Comparison of ENCODE assay signal across 30 cellular contexts in the genomic region with DNA sequence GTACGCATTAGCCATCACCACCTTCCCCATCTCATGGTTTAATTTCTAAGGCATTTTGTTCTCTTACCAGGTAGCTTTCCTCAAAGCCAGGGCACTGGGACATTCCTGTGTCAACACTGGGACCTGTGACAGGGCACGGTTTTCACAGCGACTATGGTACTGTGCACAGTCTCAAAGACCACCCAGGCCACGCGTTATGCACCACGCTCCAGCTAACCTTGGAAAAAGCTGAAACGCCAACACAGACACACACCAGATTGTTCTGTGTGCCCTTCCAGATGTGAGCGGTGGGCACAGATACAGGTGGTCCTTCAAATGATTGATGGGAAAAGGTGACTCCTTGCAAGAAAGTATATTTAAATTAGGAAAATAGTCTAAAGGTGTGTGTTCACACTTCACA.
"Had no signal": no experiment of that assay in that cellular context is flagged by ENCODE, and none has a peak within 500 bp of the region (broad histone marks: within the 10 kb centered on the region; RNA-seq: fewer than 3 reads in every experiment).

No MANE protein-coding gene starts in this region.

- H3K4me3 ChIP-seq: ascending aorta, gastrocnemius medialis, left ventricle myocardium inferior, lung, mucosa of descending colon, pancreas, prostate gland, skin epidermis, thyroid gland, upper lobe of left lung had no signal

- H3K9me3 ChIP-seq: ascending aorta, gastrocnemius medialis, left ventricle myocardium inferior, mucosa of descending colon, neutrophil, pancreas, prostate gland, thyroid gland, upper lobe of left lung had no signal

- ATAC-seq: gastrocnemius medialis; mucosa of descending colon; pancreas; sciatic nerve; stimulated activated memory B cell treated with anti-CD40 and anti-IgM and Interleukin-4, amounts not matched to agents 10 μg/mL and 1 μg/mL and 100 μg/mL, for 72 hours; stimulated activated naive CD8-positive, alpha-beta T cell treated with anti-CD3 and anti-CD28 coated beads, Interleukin-15, amount 100 ng/mL, for 72 hours had no signal

- DNase-seq: activated CD4-positive, alpha-beta T cell treated with anti-CD3 and anti-CD28 coated beads for 48 hours; activated CD4-positive, alpha-beta T cell treated with anti-CD3 and anti-CD28 coated beads, Interleukin-2, amount 50 U/mL, for 48 hours; activated gamma-delta T cell; activated naive CD4-positive, alpha-beta T cell treated with anti-CD3 and anti-CD28 coated beads, Interleukin-2, amount 10 ng/mL, durations not matched to agents 7 days and 5 days; activated naive CD8-positive, alpha-beta T cell treated with anti-CD3 and anti-CD28 coated beads, Interleukin-2, amount 10 ng/mL, durations not matched to agents 7 days and 5 days; caudate nucleus; effector CD4-positive, alpha-beta T cell; gastrocnemius medialis; glutamatergic neuron; left ventricle myocardium inferior; mesendoderm; mucosa of descending colon; pancreas; retina; stimulated activated CD4-positive, alpha-beta T cell treated with anti-CD3 and anti-CD28 coated beads, Interleukin-12 subunit alpha, Interleukin-12 subunit beta, amount 100 ng/mL, for 4 hours; stimulated activated CD4-positive, alpha-beta T cell treated with anti-CD3 and anti-CD28 coated beads, Interleukin-4, amount 100 ng/mL, for 1 hour; stimulated activated naive CD8-positive, alpha-beta T cell treated with anti-CD3 and anti-CD28 coated beads, Interleukin-15, amount 100 ng/mL, for 72 hours; substantia nigra; SW 1271; T-helper 9 cell; thyroid gland had no signal

- H3K36me3 ChIP-seq: ascending aorta, gastrocnemius medialis, left ventricle myocardium inferior, neutrophil, pancreas, prostate gland, thyroid gland, upper lobe of left lung had no signal

- H3K27ac ChIP-seq: ascending aorta, gastrocnemius medialis, left ventricle myocardium inferior, neutrophil, pancreas, prostate gland, skin epidermis, thyroid gland, upper lobe of left lung, VCaP had no signal

- H3K4me1 ChIP-seq: ascending aorta, gastrocnemius medialis, left ventricle myocardium inferior, pancreas, prostate gland, thyroid gland, upper lobe of left lung had no signal

- H3K27me3 ChIP-seq: ascending aorta, gastrocnemius medialis, neutrophil, pancreas, thyroid gland, upper lobe of left lung had no signal
